In the genomic region with DNA sequence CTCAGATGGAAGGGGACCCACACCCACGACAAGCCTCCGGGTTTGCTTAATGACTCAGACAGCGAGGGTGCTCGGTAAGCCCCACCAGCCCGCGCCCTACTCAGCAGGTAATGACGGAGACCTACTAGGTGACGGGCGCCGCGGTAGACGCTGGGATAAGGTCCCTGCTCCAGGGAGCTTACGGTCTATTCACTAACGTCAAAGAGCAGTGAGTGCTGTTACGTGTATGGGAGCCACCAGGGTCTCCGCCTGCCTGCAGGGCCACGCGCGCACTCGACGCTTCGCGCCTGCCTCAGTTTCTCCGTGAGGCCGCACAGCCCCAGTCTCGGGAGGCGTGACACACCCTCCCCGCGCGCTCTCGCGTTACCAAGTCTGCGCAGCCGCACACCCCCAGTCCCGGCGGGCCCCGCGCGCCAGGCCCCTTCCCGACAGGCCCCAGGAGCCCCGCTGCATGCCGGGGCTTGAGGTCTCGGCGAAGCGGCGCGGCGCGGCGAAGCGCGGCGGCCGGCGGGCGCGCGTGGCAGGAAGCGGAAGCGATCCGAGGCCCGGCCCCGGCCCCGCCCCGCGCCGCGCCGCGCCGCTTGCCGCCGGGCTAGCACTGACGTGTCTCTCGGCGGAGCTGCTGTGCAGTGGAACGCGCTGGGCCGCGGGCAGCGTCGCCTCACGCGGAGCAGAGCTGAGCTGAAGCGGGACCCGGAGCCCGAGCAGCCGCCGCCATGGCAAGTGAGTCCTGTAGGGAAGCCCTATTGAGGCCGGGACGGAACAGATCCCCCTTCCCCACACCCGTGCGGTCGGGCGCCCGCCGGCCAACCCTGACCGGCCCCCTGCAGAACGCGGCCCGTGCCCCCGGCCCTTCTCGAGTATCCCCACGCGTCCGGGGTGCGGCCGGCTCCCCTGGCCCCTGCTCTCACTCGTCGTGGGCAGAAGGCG, we compare ENCODE assay signal across 1 cellular context.
TF ChIP-seq lines count a peak whose summit lies in the region.

Gene SEC61A1 (plus strand): TSS at position 601 of the 930 bp plus-strand sequence. CDS start 116 bp downstream, at position 717.

TF ChIP-seq in H1, 55 proteins besides CTCF, POLR2A, EP300 and RAD21 (continued from another document):
- TF ChIP-seq POLR2AphosphoS5 (IDR thresholded peaks at IDR 0.05; ENCODE audit: low read depth, low read length) (peak; percentile 9), JUN (IDR thresholded peaks at IDR 0.05; ENCODE audit: low read depth, low read length) (no peak), HDAC2 (IDR thresholded peaks at IDR 0.05; ENCODE audit: borderline replicate concordance in 1 of 2, low read depth in 2 of 2, low read length in 2 of 2) (peak; percentile 19 to 23; a peak in 2 of 4 replicates), BACH1 (IDR thresholded peaks at IDR 0.05; ENCODE audit: low read length) (peak; percentile 79), SIRT6 (IDR thresholded peaks at IDR 0.05; ENCODE audit: low read length) (no peak), RBBP5 (IDR thresholded peaks at IDR 0.05; ENCODE audit: borderline replicate concordance, low read depth, low read length) (0 out of 2 replicates have a peak, but pooled peaks have one; percentile 71), RFX5 (IDR thresholded peaks at IDR 0.05; ENCODE audit: borderline replicate concordance, low read depth, low read length) (no peak), SAP30 (IDR thresholded peaks at IDR 0.05; ENCODE audit: insufficient read depth, insufficient replicate concordance, low read length) (peak; percentile 43), SIX5 (IDR thresholded peaks at IDR 0.05; ENCODE audit: low read depth, low read length) (peak; percentile 42; the same call in 1 of the 2 replicates), HDAC6 (IDR thresholded peaks at IDR 0.05; ENCODE audit: low read depth, low read length) (no peak), CREB1 (IDR thresholded peaks at IDR 0.05) (0 out of 2 replicates have a peak, but pooled peaks have one; percentile 7), CEBPB (IDR thresholded peaks at IDR 0.05; ENCODE audit: low read depth, low read length) (no peak), TAF7 (optimal IDR thresholded peaks at IDR 0.05; ENCODE audit: borderline replicate concordance, low read depth, low read length) (peak; percentile 55), MAFK (IDR thresholded peaks at IDR 0.05; ENCODE audit: low read depth, low read length) (no peak), PHF8 (conservative IDR thresholded peaks at IDR 0.05; ENCODE audit: low read depth, low read length) (peak; percentile 78), NRF1 (IDR thresholded peaks at IDR 0.05; ENCODE audit: low read depth, low read length) (peak; percentile 20; the same call in 1 of the 2 replicates), BRCA1 (IDR thresholded peaks at IDR 0.05; ENCODE audit: low read depth, low read length) (peak; percentile 72), USF2 (IDR thresholded peaks at IDR 0.05; ENCODE audit: low read length) (no peak), KDM5A (IDR thresholded peaks at IDR 0.05; ENCODE audit: low read length) (no peak), ASH2L (IDR thresholded peaks at IDR 0.05; ENCODE audit: low read length) (peak; percentile 83), SP2 (IDR thresholded peaks at IDR 0.05; ENCODE audit: low read length) (no peak), JUND (IDR thresholded peaks at IDR 0.05; ENCODE audit: low read length) (no peak), RXRA (IDR thresholded peaks at IDR 0.05; ENCODE audit: insufficient read depth, low read depth, low read length) (no peak), GTF2F1 (IDR thresholded peaks at IDR 0.05; ENCODE audit: borderline replicate concordance, low read depth, low read length) (no peak), TAF1 (IDR thresholded peaks at IDR 0.05; ENCODE audit: low read depth, low read length) (peak; percentile 68), KDM4A (IDR thresholded peaks at IDR 0.05; ENCODE audit: low read depth, low read length, severe bottlenecking) (peak; percentile 95), NANOG (IDR thresholded peaks at IDR 0.05; ENCODE audit: insufficient read depth, low read depth, low read length, poor library complexity, severe bottlenecking) (peak; percentile 7), CBX8 (IDR thresholded peaks at IDR 0.05; ENCODE audit: borderline replicate concordance, low read depth, low read length) (no peak), SP4 (IDR thresholded peaks at IDR 0.05; ENCODE audit: low read length) (no peak), CHD7 (IDR thresholded peaks at IDR 0.05; ENCODE audit: insufficient replicate concordance, low read length) (no peak), CHD2 (IDR thresholded peaks at IDR 0.05; ENCODE audit: low read length) (peak; percentile 84), YY1 (IDR thresholded peaks at IDR 0.05; ENCODE audit: low read depth, low read length) (no peak), SIN3A (conservative IDR thresholded peaks at IDR 0.05 in 1 of 2, IDR thresholded peaks at IDR 0.05 in 1 of 2; ENCODE audit: low read depth in 1 of 2, low read length in 2 of 2) (peak; percentile 43 to 67; a peak in 1 of 4 replicates), CTBP2 (IDR thresholded peaks at IDR 0.05; ENCODE audit: borderline replicate concordance, insufficient read depth, insufficient read length, low read length) (no peak)
- TF ChIP-seq, protein P1, sequence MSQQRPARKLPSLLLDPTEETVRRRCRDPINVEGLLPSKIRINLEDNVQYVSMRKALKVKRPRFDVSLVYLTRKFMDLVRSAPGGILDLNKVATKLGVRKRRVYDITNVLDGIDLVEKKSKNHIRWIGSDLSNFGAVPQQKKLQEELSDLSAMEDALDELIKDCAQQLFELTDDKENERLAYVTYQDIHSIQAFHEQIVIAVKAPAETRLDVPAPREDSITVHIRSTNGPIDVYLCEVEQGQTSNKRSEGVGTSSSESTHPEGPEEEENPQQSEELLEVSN (IDR thresholded peaks at IDR 0.05), result peak; percentile 83
- TF ChIP-seq, protein P2, sequence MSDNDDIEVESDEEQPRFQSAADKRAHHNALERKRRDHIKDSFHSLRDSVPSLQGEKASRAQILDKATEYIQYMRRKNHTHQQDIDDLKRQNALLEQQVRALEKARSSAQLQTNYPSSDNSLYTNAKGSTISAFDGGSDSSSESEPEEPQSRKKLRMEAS (IDR thresholded peaks at IDR 0.05), result peak; percentile 89
- TF ChIP-seq, protein P3, sequence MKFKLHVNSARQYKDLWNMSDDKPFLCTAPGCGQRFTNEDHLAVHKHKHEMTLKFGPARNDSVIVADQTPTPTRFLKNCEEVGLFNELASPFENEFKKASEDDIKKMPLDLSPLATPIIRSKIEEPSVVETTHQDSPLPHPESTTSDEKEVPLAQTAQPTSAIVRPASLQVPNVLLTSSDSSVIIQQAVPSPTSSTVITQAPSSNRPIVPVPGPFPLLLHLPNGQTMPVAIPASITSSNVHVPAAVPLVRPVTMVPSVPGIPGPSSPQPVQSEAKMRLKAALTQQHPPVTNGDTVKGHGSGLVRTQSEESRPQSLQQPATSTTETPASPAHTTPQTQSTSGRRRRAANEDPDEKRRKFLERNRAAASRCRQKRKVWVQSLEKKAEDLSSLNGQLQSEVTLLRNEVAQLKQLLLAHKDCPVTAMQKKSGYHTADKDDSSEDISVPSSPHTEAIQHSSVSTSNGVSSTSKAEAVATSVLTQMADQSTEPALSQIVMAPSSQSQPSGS (IDR thresholded peaks at IDR 0.05; ENCODE audit: low read length), result peak; percentile 69; the same call in 1 of the 2 replicates
